15 cellular contexts compared by ENCODE assay signal in genomic region chr19:49558591-49558990, GRCh38. TPM values are rescaled to one million over a fixed set of nuclear protein-coding genes. Genes with fewer than 3 reads are reported as not detected.
A peak's percentile ranks its signal among the peaks of the same experiment; 100 is the strongest.
DNase-seq lines count a peak whose midpoint lies in the region; ATAC-seq, FAIRE-seq and TF ChIP-seq lines count a peak whose summit lies in the region.
"Had no signal": no experiment of that assay in that cellular context is flagged by ENCODE, and none has a peak within 500 bp of the region (broad histone marks: within the 10 kb centered on the region; RNA-seq: fewer than 3 reads in every experiment).

No MANE protein-coding gene starts in this region.

- no peak overlapping the region for H3K4me3 ChIP-seq in SK-N-MC
- H3K4me3 ChIP-seq in naive thymus-derived CD4-positive, alpha-beta T cell (ENCODE audit: low read length), result peak overlapping the region; percentile 88
- no peak overlapping the region for H3K4me3 ChIP-seq in pancreas
- H3K4me3 ChIP-seq: ovary, skin epidermis had no signal

- peak; percentile 27 for ATAC-seq in CD4-positive, alpha-beta T cell (ENCODE audit: poor library complexity)
- no peak for ATAC-seq in naive thymus-derived CD4-positive, alpha-beta T cell
- no peak for ATAC-seq in pancreas
- ATAC-seq: activated CD4-positive, CD25-positive, alpha-beta regulatory T cell treated with anti-CD3 and anti-CD28 coated beads, Interleukin-2, amount 50 U/mL, for 24 hours had no signal

- no peaks in the 10 kb centered on the region for H3K27me3 ChIP-seq in CD4-positive, alpha-beta T cell (ENCODE audit: control insufficient read depth, insufficient read depth, low read length)
- no peaks in the 10 kb centered on the region for H3K27me3 ChIP-seq in naive thymus-derived CD4-positive, alpha-beta T cell (ENCODE audit: control insufficient read depth in 2 of 2, insufficient read depth in 2 of 2, low read length in 2 of 2)
- no peaks in the 10 kb centered on the region for H3K27me3 ChIP-seq in pancreas
- H3K27me3 ChIP-seq: ovary had no signal

- no peak for FAIRE-seq in pancreas (lab: Jason Lieb, UNC)
- FAIRE-seq: bronchial epithelial cell had no signal

- POLR2A ChIA-PET in CD4-positive, alpha-beta T cell (lab: Charles Lee), result interaction anchor here (0.6 to 8.6 kb wide), 18 partner anchors 6 to 319 kb away, joined by 3 to 123 read pairs (median 6); partner anchors contain the start of genes AKT1S1, BCL2L12, IRF3 and NOSIP
- POLR2A ChIA-PET in naive thymus-derived CD4-positive, alpha-beta T cell (lab: Charles Lee), result interaction anchor here (1.1 to 21.0 kb wide), 10 partner anchors 6 to 117 kb away, joined by 3 to 687 read pairs (median 5); partner anchors contain the start of gene RRAS

- CTCF ChIA-PET in CD4-positive, alpha-beta T cell (lab: Charles Lee), result interaction anchor here (0.7 to 5.2 kb wide), 4 partner anchors 11 to 52 kb away, joined by 3 to 62 read pairs (median 8); no protein-coding TSS in a partner anchor
- CTCF ChIA-PET in naive thymus-derived CD4-positive, alpha-beta T cell (lab: Charles Lee), result interaction anchor here (0.6 to 11.3 kb wide), 7 partner anchors 8 to 59 kb away, joined by 3 to 151 read pairs (median 5); no protein-coding TSS in a partner anchor

- intact Hi-C loops in CD4-positive, alpha-beta T cell (cut with DNase I, micrococcal nuclease), result loop anchor here in 1 of 2 experiments (1.0 kb wide), 1 partner anchor 10 kb away; no protein-coding TSS in a partner anchor
- intact Hi-C loops in activated T-helper 2 cell treated with anti-CD3 and anti-CD28 coated beads, Interferon-gamma antibody, Interleukin-2, Interleukin-4, amounts not matched to agents 10 μg/mL and 5 μg/mL and 100 μg/mL, durations not matched to agents 14 hours and 24 hours and 36 hours (cut with micrococcal nuclease), result no loop called here
- intact Hi-C loops in naive thymus-derived CD4-positive, alpha-beta T cell (cut with micrococcal nuclease), result no loop called here
- intact Hi-C loops in pancreas (cut with DNase I), result no loop called here

- peaks cover 63 to 73% of the 10 kb centered on the region in 2 donors for H3K4me1 ChIP-seq in naive thymus-derived CD4-positive, alpha-beta T cell (ENCODE audit: control insufficient read depth in 2 of 2, insufficient read depth in 2 of 2, low read length in 2 of 2)
- peaks cover 8 to 29% (median 15%) of the 10 kb centered on the region in 3 donors for H3K4me1 ChIP-seq in pancreas

- H3K27ac Mint-ChIP-seq in CD4-positive, alpha-beta T cell, result peak overlapping the region; percentile 89
- H3K27ac Mint-ChIP-seq in activated T-helper 2 cell treated with anti-CD3 and anti-CD28 coated beads, Interferon-gamma antibody, Interleukin-2, Interleukin-4, amounts not matched to agents 10 μg/mL and 5 μg/mL and 100 μg/mL, durations not matched to agents 14 hours and 24 hours and 36 hours, result peak overlapping the region; percentile 92
- peak overlapping the region; percentile 91 to 99 (median 98) for H3K27ac Mint-ChIP-seq in naive thymus-derived CD4-positive, alpha-beta T cell

- peak in 4 of 10 experiments; percentile 23 to 52 (median 38) for DNase-seq in CD4-positive, alpha-beta T cell
- DNase-seq in SK-N-MC (ENCODE audit: low read depth, low spot score) (no peak), NCI-H2107 treated with DMSO at 0.1 percent for 48 hours (lab: John Stamatoyannopoulos, UW; ENCODE audit: unreplicated experiment) (no peak), pancreas (no peak), kidney tubule cell (ENCODE audit: low spot score) (no peak), GM13977 (ENCODE audit: low spot score) (no peak)
- no peak for DNase-seq in activated T-helper 2 cell treated with anti-CD3 and anti-CD28 coated beads, Interferon-gamma antibody, Interleukin-2, Interleukin-4, amounts not matched to agents 10 μg/mL and 5 μg/mL and 100 μg/mL, durations not matched to agents 14 hours and 24 hours and 36 hours (ENCODE audit: low spot score)
- DNase-seq in naive thymus-derived CD4-positive, alpha-beta T cell, result peak in 7 of 9 donors; percentile 49 to 70 (median 64)
- DNase-seq: hypothalamus; NK-92 treated with Interleukin-12 subunit alpha and Interleukin-12 subunit beta, amount 100 ng/mL, for 24 hours; ovary had no signal

- in situ Hi-C loops in GM13977 (cut with MboI; ENCODE audit: low pct_unique_long_range_greater_than_20kb, low sequenced_read_pairs, unreplicated experiment), result no loop called here

- no peaks in the 10 kb centered on the region for H3K9me3 ChIP-seq in CD4-positive, alpha-beta T cell (ENCODE audit: control insufficient read depth, low read length)
- no peaks in the 10 kb centered on the region for H3K9me3 ChIP-seq in SK-N-MC (ENCODE audit: low read depth, low read length)
- no peaks in the 10 kb centered on the region for H3K9me3 ChIP-seq in naive thymus-derived CD4-positive, alpha-beta T cell (ENCODE audit: control insufficient read depth in 2 of 3, low read length in 3 of 3)
- H3K9me3 ChIP-seq in pancreas, result no peaks in the 10 kb centered on the region
- H3K9me3 ChIP-seq: ovary had no signal

- H3K27me3 Mint-ChIP-seq in CD4-positive, alpha-beta T cell, result no peaks in the 10 kb centered on the region
- no peaks in the 10 kb centered on the region for H3K27me3 Mint-ChIP-seq in activated T-helper 2 cell treated with anti-CD3 and anti-CD28 coated beads, Interferon-gamma antibody, Interleukin-2, Interleukin-4, amounts not matched to agents 10 μg/mL and 5 μg/mL and 100 μg/mL, durations not matched to agents 14 hours and 24 hours and 36 hours (ENCODE audit: low read depth)
- no peaks in the 10 kb centered on the region for H3K27me3 Mint-ChIP-seq in naive thymus-derived CD4-positive, alpha-beta T cell
- H3K27me3 Mint-ChIP-seq: IgD-negative memory B cell had no signal

- peak overlapping the region; percentile 95 for H3K4me3 Mint-ChIP-seq in CD4-positive, alpha-beta T cell
- H3K4me3 Mint-ChIP-seq in activated T-helper 2 cell treated with anti-CD3 and anti-CD28 coated beads, Interferon-gamma antibody, Interleukin-2, Interleukin-4, amounts not matched to agents 10 μg/mL and 5 μg/mL and 100 μg/mL, durations not matched to agents 14 hours and 24 hours and 36 hours (ENCODE audit: low read depth), result peak overlapping the region; percentile 74
- peak overlapping the region; percentile 90 to 99 (median 94) for H3K4me3 Mint-ChIP-seq in naive thymus-derived CD4-positive, alpha-beta T cell

- H3K36me3 ChIP-seq in SK-N-MC (ENCODE audit: insufficient read depth, low read length) (peaks cover 40% of the 10 kb centered on the region), pancreas (peaks cover 0 to 4% (median 0%) of the 10 kb centered on the region in 3 donors)
- peaks cover 8 to 49% (median 14%) of the 10 kb centered on the region in 3 experiments for H3K36me3 ChIP-seq in naive thymus-derived CD4-positive, alpha-beta T cell (ENCODE audit: control insufficient read depth in 2 of 3, insufficient read depth in 3 of 3, low read length in 3 of 3)
- H3K36me3 ChIP-seq: ovary had no signal

- H3K36me3 Mint-ChIP-seq in CD4-positive, alpha-beta T cell (ENCODE audit: low read depth), result peaks cover 68% of the 10 kb centered on the region
- H3K36me3 Mint-ChIP-seq in activated T-helper 2 cell treated with anti-CD3 and anti-CD28 coated beads, Interferon-gamma antibody, Interleukin-2, Interleukin-4, amounts not matched to agents 10 μg/mL and 5 μg/mL and 100 μg/mL, durations not matched to agents 14 hours and 24 hours and 36 hours (ENCODE audit: low read depth), result peaks cover 65% of the 10 kb centered on the region
- peaks cover 10 to 61% (median 39%) of the 10 kb centered on the region in 5 donors for H3K36me3 Mint-ChIP-seq in naive thymus-derived CD4-positive, alpha-beta T cell

- no peaks in the 10 kb centered on the region for H3K9me3 Mint-ChIP-seq in CD4-positive, alpha-beta T cell
- no peaks in the 10 kb centered on the region for H3K9me3 Mint-ChIP-seq in activated T-helper 2 cell treated with anti-CD3 and anti-CD28 coated beads, Interferon-gamma antibody, Interleukin-2, Interleukin-4, amounts not matched to agents 10 μg/mL and 5 μg/mL and 100 μg/mL, durations not matched to agents 14 hours and 24 hours and 36 hours
- peaks cover 0 to 2% (median 0%) of the 10 kb centered on the region in 11 donors for H3K9me3 Mint-ChIP-seq in naive thymus-derived CD4-positive, alpha-beta T cell
- H3K9me3 Mint-ChIP-seq: IgD-negative memory B cell had no signal

- peaks cover 77% of the 10 kb centered on the region for H3K4me1 Mint-ChIP-seq in CD4-positive, alpha-beta T cell (ENCODE audit: low read depth)
- H3K4me1 Mint-ChIP-seq in activated T-helper 2 cell treated with anti-CD3 and anti-CD28 coated beads, Interferon-gamma antibody, Interleukin-2, Interleukin-4, amounts not matched to agents 10 μg/mL and 5 μg/mL and 100 μg/mL, durations not matched to agents 14 hours and 24 hours and 36 hours (ENCODE audit: low read depth), result peaks cover 66% of the 10 kb centered on the region
- peaks cover 48 to 78% (median 71%) of the 10 kb centered on the region in 7 donors for H3K4me1 Mint-ChIP-seq in naive thymus-derived CD4-positive, alpha-beta T cell

- TF ChIP-seq CTCF in CD4-positive, alpha-beta T cell (IDR thresholded peaks at IDR 0.05), result no peak
- TF ChIP-seq CTCF in pancreas (IDR thresholded peaks at IDR 0.05), result no peak
- TF ChIP-seq CTCF in GM13977 (IDR thresholded peaks at IDR 0.05; ENCODE audit: extremely low read depth, insufficient read depth, missing control alignments), result no peak

- WGBS in pancreas, 2 donors, result 56 to 59% methylated on average over 7 of the region's 7 CpGs

- peak overlapping the region; percentile 61 for H3K27ac ChIP-seq in CD4-positive, alpha-beta T cell (ENCODE audit: low read depth, low read length)
- H3K27ac ChIP-seq in SK-N-MC (peak overlapping the region; percentile 80), pancreas (peak overlapping the region in 1 of 4 donors; percentile 77)
- peak overlapping the region; percentile 88 for H3K27ac ChIP-seq in naive thymus-derived CD4-positive, alpha-beta T cell (ENCODE audit: low read depth, low read length)
- H3K27ac ChIP-seq: ovary had no signal

- H3K9ac ChIP-seq in SK-N-MC (ENCODE audit: insufficient read length), result no peak overlapping the region

RNA-seq across cellular contexts. Expression of gene NOSIP, which starts 21.8 kb away (rescaled TPM):
- 100 to 1,000 TPM; 202 to 203 TPM for total RNA-seq in CD4-positive, alpha-beta T cell
- 64.8 and 67.1 TPM in 2 replicates for total RNA-seq in activated T-helper 2 cell treated with anti-CD3 and anti-CD28 coated beads, Interferon-gamma antibody, Interleukin-2, Interleukin-4, amounts not matched to agents 10 μg/mL and 5 μg/mL and 100 μg/mL, durations not matched to agents 14 hours and 24 hours and 36 hours
- 100 to 1,000 TPM; 222 to 267 (median 228) TPM for total RNA-seq in naive thymus-derived CD4-positive, alpha-beta T cell
- polyA plus RNA-seq in naive thymus-derived CD4-positive, alpha-beta T cell, result 1,000 to 10,000 TPM in 1 of 2 donors, 100 to 1,000 TPM in 1; 933 to 1,232 TPM
- total RNA-seq in pancreas, result 10 to 100 TPM; 40.5 to 76.3 (median 52.1) TPM
- polyA plus RNA-seq in pancreas, result 100 to 1,000 TPM; 120 to 148 TPM

RNA-seq across cellular contexts. Expression of gene PRRG2, which starts 22.5 kb away (rescaled TPM):
- total RNA-seq in CD4-positive, alpha-beta T cell, result under 1 TPM; 0.49 to 0.78 TPM
- 0.83 and 0.84 TPM in 2 replicates for total RNA-seq in activated T-helper 2 cell treated with anti-CD3 and anti-CD28 coated beads, Interferon-gamma antibody, Interleukin-2, Interleukin-4, amounts not matched to agents 10 μg/mL and 5 μg/mL and 100 μg/mL, durations not matched to agents 14 hours and 24 hours and 36 hours
- total RNA-seq in naive thymus-derived CD4-positive, alpha-beta T cell, result 1 to 10 TPM in 2 of 5 experiments, under 1 TPM in 3; 0.44 to 2.9 (median 0.58) TPM
- under 1 TPM in 1 of 2 donors, not detected in 1; 0.30 TPM for polyA plus RNA-seq in naive thymus-derived CD4-positive, alpha-beta T cell
- total RNA-seq in pancreas, result 1 to 10 TPM; 6.5 to 8.9 (median 8.3) TPM
- 10 to 100 TPM; 11.6 to 15.9 TPM for polyA plus RNA-seq in pancreas

RNA-seq across cellular contexts. Expression of gene RCN3, which starts 30.8 kb away (rescaled TPM):
- 1 to 10 TPM; 4.8 to 7.8 TPM for total RNA-seq in CD4-positive, alpha-beta T cell
- total RNA-seq in activated T-helper 2 cell treated with anti-CD3 and anti-CD28 coated beads, Interferon-gamma antibody, Interleukin-2, Interleukin-4, amounts not matched to agents 10 μg/mL and 5 μg/mL and 100 μg/mL, durations not matched to agents 14 hours and 24 hours and 36 hours, result 3.2 and 3.8 TPM in 2 replicates
- total RNA-seq in naive thymus-derived CD4-positive, alpha-beta T cell, result 10 to 100 TPM in 1 of 5 experiments, 1 to 10 TPM in 4; 1.9 to 14.5 (median 3.5) TPM
- 10 to 100 TPM in 1 of 2 donors, 1 to 10 TPM in 1; 6.9 to 12.3 TPM for polyA plus RNA-seq in naive thymus-derived CD4-positive, alpha-beta T cell
- total RNA-seq in pancreas, result 10 to 100 TPM in 1 of 6 donors, 1 to 10 TPM in 5; 1.6 to 16.5 (median 4.8) TPM
- 10 to 100 TPM; 38.7 to 41.5 TPM for polyA plus RNA-seq in pancreas

RNA-seq across cellular contexts. Expression of gene PRR12, which starts 32.4 kb away (rescaled TPM):
- 10 to 100 TPM; 41.7 to 42.2 TPM for total RNA-seq in CD4-positive, alpha-beta T cell
- total RNA-seq in activated T-helper 2 cell treated with anti-CD3 and anti-CD28 coated beads, Interferon-gamma antibody, Interleukin-2, Interleukin-4, amounts not matched to agents 10 μg/mL and 5 μg/mL and 100 μg/mL, durations not matched to agents 14 hours and 24 hours and 36 hours, result 34.2 and 34.6 TPM in 2 replicates
- total RNA-seq in naive thymus-derived CD4-positive, alpha-beta T cell, result 10 to 100 TPM; 45.6 to 69.4 (median 60.0) TPM
- under 1 TPM; 0.25 to 0.74 TPM for polyA plus RNA-seq in naive thymus-derived CD4-positive, alpha-beta T cell
- 10 to 100 TPM in 3 of 6 donors, 1 to 10 TPM in 3; 8.3 to 17.7 (median 9.5) TPM for total RNA-seq in pancreas
- polyA plus RNA-seq in pancreas, result 10 to 100 TPM; 14.0 to 18.9 TPM

RNA-seq across cellular contexts. Expression of gene FCGRT, which starts 46.1 kb away (rescaled TPM):
- total RNA-seq in CD4-positive, alpha-beta T cell, result 10 to 100 TPM; 50.2 to 52.5 TPM
- 1.8 and 2.2 TPM in 2 replicates for total RNA-seq in activated T-helper 2 cell treated with anti-CD3 and anti-CD28 coated beads, Interferon-gamma antibody, Interleukin-2, Interleukin-4, amounts not matched to agents 10 μg/mL and 5 μg/mL and 100 μg/mL, durations not matched to agents 14 hours and 24 hours and 36 hours
- 100 to 1,000 TPM in 1 of 5 experiments, 10 to 100 TPM in 3, 1 to 10 TPM in 1; 8.2 to 177 (median 47.5) TPM for total RNA-seq in naive thymus-derived CD4-positive, alpha-beta T cell
- polyA plus RNA-seq in naive thymus-derived CD4-positive, alpha-beta T cell, result 100 to 1,000 TPM; 117 to 129 TPM
- 100 to 1,000 TPM in 1 of 6 donors, 10 to 100 TPM in 5; 48.4 to 105 (median 66.3) TPM for total RNA-seq in pancreas
- 10 to 100 TPM; 74.5 to 87.8 TPM for polyA plus RNA-seq in pancreas

Comparison
In these comparisons a context has a peak if more than half of its experiments do, and no peak if none do; other contexts are left out.
1. DNase-seq: peak in naive thymus-derived CD4-positive, alpha-beta T cell (7 of 9); none in SK-N-MC (single experiment), activated T-helper 2 cell treated with anti-CD3 and anti-CD28 coated beads, Interferon-gamma antibody, Interleukin-2, Interleukin-4, amounts not matched to agents 10 μg/mL and 5 μg/mL and 100 μg/mL, durations not matched to agents 14 hours and 24 hours and 36 hours (single experiment), NCI-H2107 treated with DMSO at 0.1 percent for 48 hours (single experiment), pancreas (0 of 6), kidney tubule cell (single experiment) and GM13977 (single experiment).
2. Peak in every context shown above with its lines, with median percentiles within 50 percentile points of each other: H3K27ac Mint-ChIP-seq and H3K4me3 Mint-ChIP-seq.